In the genomic region with DNA sequence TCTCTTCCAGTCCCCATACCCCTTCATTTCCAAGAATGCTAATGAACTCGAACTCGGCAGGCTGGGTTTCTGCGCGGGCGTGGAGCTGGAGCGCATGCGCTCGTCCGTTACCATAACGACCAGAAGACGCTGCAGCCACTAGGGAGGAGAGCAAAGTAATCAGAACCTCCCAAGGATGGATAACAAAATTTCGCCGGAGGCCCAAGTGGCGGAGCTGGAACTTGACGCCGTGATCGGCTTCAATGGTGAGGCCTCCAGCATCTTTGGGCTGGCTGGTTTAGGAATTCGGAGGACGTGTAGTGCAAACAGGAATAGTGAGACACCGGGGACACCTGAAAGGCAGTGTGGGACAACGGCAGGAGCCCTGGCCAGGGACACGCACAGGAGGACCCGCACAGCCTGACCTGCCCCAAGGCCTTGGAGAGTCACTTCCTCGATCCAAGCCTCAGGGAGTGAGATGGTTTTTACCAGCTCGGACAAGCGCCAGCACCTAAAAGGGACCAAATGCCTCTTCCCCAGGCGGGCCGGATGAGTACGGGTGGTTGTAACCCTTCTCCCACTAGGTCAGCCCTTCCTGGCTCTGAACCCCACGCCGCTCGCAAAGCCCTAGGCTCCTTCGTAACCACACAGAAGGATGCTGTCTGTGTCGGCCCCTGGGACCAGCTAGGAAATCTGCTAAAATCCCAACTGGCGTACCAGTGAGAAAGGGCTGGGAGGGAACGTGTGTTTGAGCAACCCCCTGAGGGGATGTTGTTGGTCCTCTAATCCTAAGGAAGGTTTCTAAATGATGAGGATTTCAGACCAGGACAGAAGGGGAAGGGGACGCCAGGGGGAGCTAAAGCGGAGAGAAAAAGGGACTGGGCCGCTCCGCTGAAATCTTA, we compare ENCODE assay signal across 8 cellular contexts. TPM values are rescaled to one million over a fixed set of nuclear protein-coding genes. Genes with fewer than 3 reads are reported as not detected.
A peak's percentile ranks its signal among the peaks of the same experiment; 100 is the strongest.
DNase-seq lines count a peak whose midpoint lies in the region; ATAC-seq and TF ChIP-seq lines count a peak whose summit lies in the region.

A gene with protein sequence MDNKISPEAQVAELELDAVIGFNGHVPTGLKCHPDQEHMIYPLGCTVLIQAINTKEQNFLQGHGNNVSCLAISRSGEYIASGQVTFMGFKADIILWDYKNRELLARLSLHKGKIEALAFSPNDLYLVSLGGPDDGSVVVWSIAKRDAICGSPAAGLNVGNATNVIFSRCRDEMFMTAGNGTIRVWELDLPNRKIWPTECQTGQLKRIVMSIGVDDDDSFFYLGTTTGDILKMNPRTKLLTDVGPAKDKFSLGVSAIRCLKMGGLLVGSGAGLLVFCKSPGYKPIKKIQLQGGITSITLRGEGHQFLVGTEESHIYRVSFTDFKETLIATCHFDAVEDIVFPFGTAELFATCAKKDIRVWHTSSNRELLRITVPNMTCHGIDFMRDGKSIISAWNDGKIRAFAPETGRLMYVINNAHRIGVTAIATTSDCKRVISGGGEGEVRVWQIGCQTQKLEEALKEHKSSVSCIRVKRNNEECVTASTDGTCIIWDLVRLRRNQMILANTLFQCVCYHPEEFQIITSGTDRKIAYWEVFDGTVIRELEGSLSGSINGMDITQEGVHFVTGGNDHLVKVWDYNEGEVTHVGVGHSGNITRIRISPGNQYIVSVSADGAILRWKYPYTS (plus strand): TSS at position 122 of the 881 bp plus-strand sequence. CDS start 54 bp downstream, at position 176.

- H3K27me3 Mint-ChIP-seq in HFFc6 (ENCODE audit: insufficient read depth): no peaks in the 10 kb centered on the region; the same call in 1 of the 2 replicates

- H3K4me1 Mint-ChIP-seq in HFFc6 (ENCODE audit: low read depth): peaks cover 17% of the 10 kb centered on the region

- DNase-seq in DMS 273 treated with DMSO at 0.1 percent for 48 hours (lab: John Stamatoyannopoulos, UW) (peak; percentile 1), HFFc6 (peak; percentile 77), NCI-H748 (lab: John Stamatoyannopoulos, UW; ENCODE audit: unreplicated experiment) (peak; percentile 89), lung microvascular endothelial cell (ENCODE audit: low read depth in 2 of 2) (peak; percentile 70 to 74)
- DNase-seq in activated CD8-positive, alpha-beta memory T cell treated with anti-CD3 and anti-CD28 coated beads for 1 hour (ENCODE audit: extremely low read depth in 1 of 2, low read depth in 1 of 2): peak; percentile 26 to 61
- peak; percentile 54 for DNase-seq in effector CD4-positive, alpha-beta T cell
- DNase-seq in stimulated activated CD4-positive, alpha-beta T cell treated with anti-CD3 and anti-CD28 coated beads, TNF-alpha, amount 100 ng/mL, for 24 hours (ENCODE audit: low read depth in 3 of 3): peak; percentile 56 to 75 (median 62)

- H3K4me3 Mint-ChIP-seq in HFFc6: peak within 1 kb of the TSS; percentile 92

- H3K9me3 Mint-ChIP-seq in HFFc6: no peaks in the 10 kb centered on the region

- TF ChIP-seq CTCF in HFFc6 (IDR thresholded peaks at IDR 0.05): peak; percentile 82

- ATAC-seq in GM18505 (IDR thresholded peaks at IDR 0.05; ENCODE audit: unreplicated experiment): no peak

- H3K36me3 Mint-ChIP-seq in HFFc6 (ENCODE audit: low read depth): no peaks in the 10 kb centered on the region

- no peak for TF ChIP-seq POLR2A in GM18505 (IDR thresholded peaks at IDR 0.05; ENCODE audit: borderline replicate concordance, extremely low read depth, insufficient read depth, insufficient read length)

- H3K27ac Mint-ChIP-seq in HFFc6: peak within 1 kb of the TSS; percentile 82

RNA-seq across cellular contexts. Expression of the gene that starts here (rescaled TPM):
- total RNA-seq in HFFc6 (2021; fragmentation: NEBNext Ultra II Directional; extraction: Animal tissue kit (Norgen Biotek cat#: 25700)): not detected
- total RNA-seq in lung microvascular endothelial cell: not detected in 2 replicates

Comparison
In these comparisons a context has a peak if more than half of its experiments do, and no peak if none do; other contexts are left out.
1. Peak in DNase-seq in HFFc6; RNA of the gene not detected or under 1 TPM.
2. Peak in DNase-seq in lung microvascular endothelial cell; RNA of the gene not detected or under 1 TPM.
3. DNase-seq: peak in every context shown above with its lines; median percentile 89 in NCI-H748; 77 in HFFc6; 72 in lung microvascular endothelial cell; 62 in stimulated activated CD4-positive, alpha-beta T cell treated with anti-CD3 and anti-CD28 coated beads, TNF-alpha, amount 100 ng/mL, for 24 hours; 54 in effector CD4-positive, alpha-beta T cell; 44 in activated CD8-positive, alpha-beta memory T cell treated with anti-CD3 and anti-CD28 coated beads for 1 hour; 1 in DMS 273 treated with DMSO at 0.1 percent for 48 hours.